In genomic region chr3:10304905-10305304, GRCh38 we compare ENCODE assay signal across 1 cellular context.
TF ChIP-seq lines count a peak whose summit lies in the region.

No MANE protein-coding gene starts in this region.

TF ChIP-seq in K562, 482 proteins besides CTCF, POLR2A, EP300 and RAD21:
- no peak for TF ChIP-seq ZNF79 (CRISPR knock-in tag; IDR thresholded peaks at IDR 0.05; ENCODE audit: low read depth)
- TF ChIP-seq SUPT5H (IDR thresholded peaks at IDR 0.05), result peak; percentile 7; the same call in 1 of the 2 replicates
- TF ChIP-seq POLR2G (IDR thresholded peaks at IDR 0.05; ENCODE audit: low read depth, low read length), result peak; percentile 45; the same call in 1 of the 2 replicates
- TF ChIP-seq GTF3C2 (IDR thresholded peaks at IDR 0.05; ENCODE audit: borderline replicate concordance, extremely low read depth, insufficient read length), result no peak
- no peak for TF ChIP-seq FOXA1 (IDR thresholded peaks at IDR 0.05; ENCODE audit: borderline replicate concordance)
- no peak for TF ChIP-seq RBM22 (IDR thresholded peaks at IDR 0.05; ENCODE audit: low read depth, low read length, poor library complexity, severe bottlenecking)
